ENCODE assay signal across 8 cellular contexts in the genomic region with DNA sequence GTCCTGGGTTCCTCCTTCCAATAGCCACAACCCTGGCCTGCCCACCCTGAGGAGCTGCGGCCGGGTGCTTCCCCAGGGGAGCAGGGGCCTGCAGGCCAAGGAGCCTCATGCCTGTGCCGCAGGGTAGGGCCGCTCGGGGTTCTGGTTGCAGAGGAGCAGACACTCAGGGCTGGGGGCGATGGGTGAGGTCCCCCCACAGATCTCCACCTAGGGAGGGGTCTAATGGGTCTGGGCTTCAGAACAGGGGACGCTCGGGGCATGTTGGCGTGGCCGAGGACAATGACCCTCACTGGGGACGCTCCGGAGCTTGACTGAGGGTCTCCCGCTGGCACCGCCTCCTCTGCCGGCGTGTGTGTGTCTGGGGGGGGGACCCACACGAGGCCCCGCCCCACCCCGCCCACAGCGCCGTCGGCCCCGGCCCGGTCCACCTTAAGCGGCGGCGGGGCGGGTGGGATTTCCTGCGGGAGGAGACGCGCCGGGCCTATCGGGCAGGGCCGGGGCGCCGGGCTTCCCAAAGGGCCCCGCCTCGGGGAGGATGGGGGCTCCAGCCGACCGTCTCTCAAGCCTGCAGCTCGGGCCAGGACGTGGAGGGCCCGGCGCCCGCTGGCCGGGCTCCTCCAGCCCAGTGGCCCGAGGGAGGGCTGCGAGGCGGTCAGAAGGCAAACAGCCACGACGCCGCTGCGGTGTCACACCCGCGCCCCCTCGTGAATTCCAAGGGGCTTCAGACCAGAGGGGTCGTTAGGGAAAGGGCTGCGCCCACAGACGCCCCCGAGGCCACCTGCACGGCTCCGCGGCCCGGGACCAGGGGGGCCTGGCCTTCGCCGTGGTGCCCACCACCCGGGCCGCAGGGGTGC. TPM values are rescaled to one million over a fixed set of nuclear protein-coding genes. Genes with fewer than 3 reads are reported as not detected.
DNase-seq lines count a peak whose midpoint lies in the region; ATAC-seq and TF ChIP-seq lines count a peak whose summit lies in the region.

No MANE protein-coding gene starts in this region.

- peak overlapping the region; percentile 92 to 100 (median 95) for H3K4me3 ChIP-seq in Peyer's patch
- H3K4me3 ChIP-seq in foreskin fibroblast (ENCODE audit: low read depth in 1 of 2, low read length in 2 of 2) = peak overlapping the region; percentile 72 to 85
- peak overlapping the region; percentile 82 for H3K4me3 ChIP-seq in neural cell (ENCODE audit: low read length)

- H3K27ac ChIP-seq in Peyer's patch (peak overlapping the region; percentile 89 to 97 (median 93)), neural cell (ENCODE audit: low read length) (peak overlapping the region; percentile 67)

- H3F3A ChIP-seq in neural cell (ENCODE audit: insufficient read depth, low read length, poor library complexity, severe bottlenecking) = no peaks in the 10 kb centered on the region

- no peak for TF ChIP-seq RAD21 in neural cell (conservative IDR thresholded peaks at IDR 0.05)

- peak overlapping the region; percentile 86 for H3K9ac ChIP-seq in neural cell (ENCODE audit: low read length)

- TF ChIP-seq CTCF in Peyer's patch (IDR thresholded peaks at IDR 0.05) (no peak), foreskin fibroblast (IDR thresholded peaks at IDR 0.05; ENCODE audit: low read depth, low read length) (no peak), neural cell (IDR thresholded peaks at IDR 0.05; ENCODE audit: poor library complexity, severe bottlenecking) (no peak)

- H3K4me1 ChIP-seq in Peyer's patch = peaks cover 0 to 38% (median 21%) of the 10 kb centered on the region in 4 donors

- DNase-seq in DMS 273 (lab: John Stamatoyannopoulos, UW; ENCODE audit: unreplicated experiment) = peak; percentile 69
- DNase-seq in DMS 273 treated with DMSO at 0.1 percent for 48 hours (lab: John Stamatoyannopoulos, UW) = no peak
- DNase-seq in Peyer's patch = peak; percentile 87 to 94 (median 89)
- DNase-seq in activated gamma-delta T cell treated with Interleukin-2 at 50 U/mL for 16 hours = peak; percentile 79
- DNase-seq in foreskin fibroblast = peak; percentile 77 to 91
- DNase-seq in stimulated activated naive CD8-positive, alpha-beta T cell treated with anti-CD3 and anti-CD28 coated beads, Interleukin-15, Interleukin-2, amounts not matched to agents 100 U/mL and 50 U/mL, for 24 hours = peak; percentile 86

- H4K20me1 ChIP-seq in neural cell (ENCODE audit: insufficient read depth) = no peaks in the 10 kb centered on the region

- H3K79me2 ChIP-seq in neural cell (replicated peaks; ENCODE audit: insufficient read depth, low read length) = no peaks in the 10 kb centered on the region

- H3K9me2 ChIP-seq in neural cell (ENCODE audit: insufficient read depth, low read length) = no peaks in the 10 kb centered on the region

- TF ChIP-seq POLR2A in Peyer's patch (IDR thresholded peaks at IDR 0.05) = no peak

- H3K36me3 ChIP-seq in Peyer's patch (peaks cover 0 to 15% (median 0%) of the 10 kb centered on the region in 3 donors), neural cell (ENCODE audit: insufficient read depth, low read length) (no peaks in the 10 kb centered on the region)

- no peaks in the 10 kb centered on the region for H3K9me3 ChIP-seq in Peyer's patch
- no peaks in the 10 kb centered on the region for H3K9me3 ChIP-seq in neural cell (ENCODE audit: low read length)

- no peak overlapping the region for H3K4me2 ChIP-seq in neural cell (ENCODE audit: low read length)

- H2AFZ ChIP-seq in neural cell (ENCODE audit: low read depth, low read length) = peak overlapping the region; percentile 45

- H3K27me3 ChIP-seq in Peyer's patch (no peaks in the 10 kb centered on the region), neural cell (ENCODE audit: insufficient read depth, low read depth, low read length) (no peaks in the 10 kb centered on the region)

- no peak for TF ChIP-seq EP300 in neural cell (conservative IDR thresholded peaks at IDR 0.05; ENCODE audit: poor library complexity, severe bottlenecking)

- peak; percentile 37 for ATAC-seq in HG02973 (IDR thresholded peaks at IDR 0.05; ENCODE audit: unreplicated experiment)
- peak; percentile 70 for ATAC-seq in stimulated activated naive CD8-positive, alpha-beta T cell treated with anti-CD3 and anti-CD28 coated beads, Interleukin-15, Interleukin-2, amounts not matched to agents 100 U/mL and 50 U/mL, for 24 hours

TF ChIP-seq in neural cell, 6 proteins besides CTCF, POLR2A, EP300 and RAD21:
- TF ChIP-seq TAF1 (IDR thresholded peaks at IDR 0.05; ENCODE audit: low read depth) (no peak), SMC3 (conservative IDR thresholded peaks at IDR 0.05; ENCODE audit: poor library complexity) (no peak), EZH2 (IDR thresholded peaks at IDR 0.05; ENCODE audit: borderline replicate concordance, insufficient read depth, low read length, poor library complexity, severe bottlenecking) (no peak), MXI1 (conservative IDR thresholded peaks at IDR 0.05; ENCODE audit: poor library complexity, severe bottlenecking) (no peak), POLR2AphosphoS5 (IDR thresholded peaks at IDR 0.05) (no peak)
- TF ChIP-seq, protein P1, sequence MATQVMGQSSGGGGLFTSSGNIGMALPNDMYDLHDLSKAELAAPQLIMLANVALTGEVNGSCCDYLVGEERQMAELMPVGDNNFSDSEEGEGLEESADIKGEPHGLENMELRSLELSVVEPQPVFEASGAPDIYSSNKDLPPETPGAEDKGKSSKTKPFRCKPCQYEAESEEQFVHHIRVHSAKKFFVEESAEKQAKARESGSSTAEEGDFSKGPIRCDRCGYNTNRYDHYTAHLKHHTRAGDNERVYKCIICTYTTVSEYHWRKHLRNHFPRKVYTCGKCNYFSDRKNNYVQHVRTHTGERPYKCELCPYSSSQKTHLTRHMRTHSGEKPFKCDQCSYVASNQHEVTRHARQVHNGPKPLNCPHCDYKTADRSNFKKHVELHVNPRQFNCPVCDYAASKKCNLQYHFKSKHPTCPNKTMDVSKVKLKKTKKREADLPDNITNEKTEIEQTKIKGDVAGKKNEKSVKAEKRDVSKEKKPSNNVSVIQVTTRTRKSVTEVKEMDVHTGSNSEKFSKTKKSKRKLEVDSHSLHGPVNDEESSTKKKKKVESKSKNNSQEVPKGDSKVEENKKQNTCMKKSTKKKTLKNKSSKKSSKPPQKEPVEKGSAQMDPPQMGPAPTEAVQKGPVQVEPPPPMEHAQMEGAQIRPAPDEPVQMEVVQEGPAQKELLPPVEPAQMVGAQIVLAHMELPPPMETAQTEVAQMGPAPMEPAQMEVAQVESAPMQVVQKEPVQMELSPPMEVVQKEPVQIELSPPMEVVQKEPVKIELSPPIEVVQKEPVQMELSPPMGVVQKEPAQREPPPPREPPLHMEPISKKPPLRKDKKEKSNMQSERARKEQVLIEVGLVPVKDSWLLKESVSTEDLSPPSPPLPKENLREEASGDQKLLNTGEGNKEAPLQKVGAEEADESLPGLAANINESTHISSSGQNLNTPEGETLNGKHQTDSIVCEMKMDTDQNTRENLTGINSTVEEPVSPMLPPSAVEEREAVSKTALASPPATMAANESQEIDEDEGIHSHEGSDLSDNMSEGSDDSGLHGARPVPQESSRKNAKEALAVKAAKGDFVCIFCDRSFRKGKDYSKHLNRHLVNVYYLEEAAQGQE (IDR thresholded peaks at IDR 0.05; ENCODE audit: borderline replicate concordance) = no peak

RNA-seq across cellular contexts. Expression of a gene that starts 0.6 kb away (rescaled TPM):
- 10 to 100 TPM in 3 of 4 donors, 1 to 10 TPM in 1; 4.1 to 37.0 (median 22.6) TPM for total RNA-seq in Peyer's patch
- 4.5 and 11.4 TPM in 2 replicates for polyA plus RNA-seq in neural cell
- 5.6 and 7.3 TPM in 2 replicates for polyA minus RNA-seq in neural cell

RNA-seq across cellular contexts. Expression of a gene that starts 13.9 kb away (rescaled TPM):
- total RNA-seq in Peyer's patch = 100 to 1,000 TPM in 1 of 4 donors, 10 to 100 TPM in 3; 26.8 to 134 (median 86.9) TPM
- polyA plus RNA-seq in neural cell = 96.7 and 103 TPM in 2 replicates
- polyA minus RNA-seq in neural cell = 39.4 and 42.6 TPM in 2 replicates

RNA-seq across cellular contexts. Expression of a gene that starts 15.1 kb away (rescaled TPM):
- 100 to 1,000 TPM; 103 to 203 (median 163) TPM for total RNA-seq in Peyer's patch
- polyA plus RNA-seq in neural cell = 341 and 360 TPM in 2 replicates
- polyA minus RNA-seq in neural cell = 159 and 183 TPM in 2 replicates

RNA-seq across cellular contexts. Expression of a gene that starts 19.9 kb away (rescaled TPM):
- total RNA-seq in Peyer's patch = 1 to 10 TPM in 1 of 4 donors, not detected in 3; 6.6 TPM
- polyA plus RNA-seq in neural cell = not detected in 2 replicates
- not detected in 2 replicates for polyA minus RNA-seq in neural cell

RNA-seq across cellular contexts. Expression of a gene that starts 50.9 kb away (rescaled TPM):
- total RNA-seq in Peyer's patch = 100 to 1,000 TPM in 1 of 4 donors, 10 to 100 TPM in 3; 40.6 to 138 (median 64.9) TPM
- 48.9 and 52.3 TPM in 2 replicates for polyA plus RNA-seq in neural cell
- 37.2 and 37.7 TPM in 2 replicates for polyA minus RNA-seq in neural cell
